1 cellular context compared by ENCODE assay signal in the genomic region with DNA sequence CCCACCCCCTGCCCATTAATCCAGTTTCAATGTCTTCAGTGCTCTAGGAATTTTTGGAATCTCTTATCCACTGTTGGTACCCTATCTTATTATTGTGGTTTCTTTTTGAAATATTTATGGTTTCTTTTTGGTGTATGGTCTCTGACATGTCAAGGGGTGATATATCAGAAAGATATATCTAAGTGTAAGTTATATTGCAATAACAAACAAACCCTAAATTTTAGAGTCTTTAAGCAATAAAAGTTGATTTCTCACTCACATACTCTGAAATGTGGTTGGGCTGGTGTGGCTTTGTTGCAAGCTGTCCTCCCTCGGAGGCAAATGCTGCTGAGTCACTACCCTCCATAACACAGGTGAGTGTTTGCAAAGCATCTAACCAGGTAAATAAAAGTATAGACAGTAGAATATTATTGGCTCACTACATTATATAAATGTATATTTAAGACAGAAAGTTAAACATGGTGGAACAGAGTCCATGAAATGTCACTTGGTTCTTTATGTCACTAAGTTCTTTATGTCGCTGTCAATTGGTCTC.
TF ChIP-seq lines count a peak whose summit lies in the region.

No MANE protein-coding gene starts in this region.

TF ChIP-seq in H1, 55 proteins besides CTCF, POLR2A, EP300 and RAD21 (continued from another document):
- TF ChIP-seq MAFK (IDR thresholded peaks at IDR 0.05; ENCODE audit: low read depth, low read length), result peak; percentile 53; the same call in 1 of the 2 replicates
- TF ChIP-seq BACH1 (IDR thresholded peaks at IDR 0.05; ENCODE audit: low read length), result peak; percentile 80
- TF ChIP-seq RBBP5 (IDR thresholded peaks at IDR 0.05; ENCODE audit: borderline replicate concordance, low read depth, low read length), result no peak
